ENCODE assay signal across 1 cellular context in genomic region chr9:2934883-2935282, GRCh38.
TF ChIP-seq lines count a peak whose summit lies in the region.

No MANE protein-coding gene starts in this region.

TF ChIP-seq in GM23338, 12 proteins besides CTCF, POLR2A, EP300 and RAD21 (continued from another document):
- TF ChIP-seq ZNF462 (CRISPR knock-in tag; IDR thresholded peaks at IDR 0.05) = no peak
